In the genomic region with DNA sequence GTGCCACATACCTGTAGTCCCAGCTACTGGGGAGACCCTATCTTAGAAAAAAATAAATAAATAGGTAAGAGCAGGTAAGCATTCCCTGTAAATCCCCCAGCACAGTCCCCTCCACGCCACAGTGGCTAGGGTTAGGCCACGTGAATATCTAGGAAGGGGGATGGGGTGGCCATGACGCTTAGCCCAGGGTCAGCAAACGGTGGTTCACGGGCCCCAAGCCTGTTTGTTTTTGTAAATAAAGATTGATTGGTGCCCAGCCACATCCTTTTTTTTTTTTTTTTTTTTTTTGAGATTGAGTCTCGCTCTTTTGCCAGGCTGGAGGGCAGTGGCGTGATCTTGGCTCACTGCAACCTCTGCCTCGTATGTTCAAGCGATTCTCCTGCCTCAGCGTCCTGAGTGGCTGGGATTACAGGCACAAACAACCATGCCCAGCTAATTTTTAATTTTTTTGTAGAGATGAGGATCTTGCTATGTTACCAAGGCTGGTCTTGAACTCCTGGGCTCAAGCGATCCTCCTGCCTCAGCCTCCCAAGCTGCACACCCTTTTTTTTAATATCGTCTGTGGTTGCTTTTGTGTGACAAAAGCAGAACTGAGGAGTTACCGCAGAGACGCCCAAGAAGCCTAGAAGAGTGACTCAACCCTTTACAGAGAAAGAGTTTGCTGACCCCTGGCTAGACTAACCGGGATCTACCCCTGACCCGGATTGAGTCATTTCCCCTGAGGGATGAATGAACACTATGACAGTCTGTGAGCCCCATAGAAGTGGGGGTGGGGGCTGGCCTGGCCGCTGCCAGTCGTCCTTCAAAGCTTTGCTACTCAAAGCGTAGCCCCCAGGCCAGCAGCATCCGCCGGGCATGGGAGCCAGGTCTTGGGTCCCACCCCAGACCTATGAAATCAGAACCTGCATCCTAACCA, we compare ENCODE assay signal across 8 cellular contexts.
DNase-seq lines count a peak whose midpoint lies in the region; ATAC-seq, FAIRE-seq and TF ChIP-seq lines count a peak whose summit lies in the region.

No MANE protein-coding gene starts in this region.

- H3K9ac ChIP-seq in H1 (replicated peaks in 1 of 4; ENCODE audit: extremely low read depth in 1 of 4, low read depth in 3 of 4, low read length in 3 of 4) (no peak overlapping the region), mucosa of rectum (ENCODE audit: low read depth in 1 of 2, low read length in 2 of 2) (no peak overlapping the region)

- TF ChIP-seq CTCF in A549 (IDR thresholded peaks at IDR 0.05) = peak; percentile 44; the same call in 2 of the 3 replicates
- no peak for TF ChIP-seq CTCF in Panc1 (IDR thresholded peaks at IDR 0.05)
- peak; percentile 31 to 55 (median 53) for TF ChIP-seq CTCF in H1 (IDR thresholded peaks at IDR 0.05; ENCODE audit: control extremely low read depth in 1 of 3, insufficient read depth in 1 of 3, low read depth in 1 of 3, low read length in 3 of 3)

- H2AFZ ChIP-seq in H1 (ENCODE audit: low read length) = no peak overlapping the region; the same call in 1 of the 2 replicates

- DNase-seq in A549 (ENCODE audit: low read depth in 1 of 2, low spot score in 1 of 2) = peak; percentile 95 to 98
- DNase-seq in Panc1 (ENCODE audit: low read depth, low spot score) = peak; percentile 91
- DNase-seq in H1 (ENCODE audit: low read depth in 1 of 2, low spot score in 2 of 2) = peak in 1 of 2 experiments; percentile 49
- DNase-seq in NCI-H146 (lab: John Stamatoyannopoulos, UW) = no peak
- no peak for DNase-seq in GM19239 (ENCODE audit: insufficient read length, low spot score)
- DNase-seq in GM19240 (ENCODE audit: insufficient read length, low spot score) = no peak

- H3K36me3 ChIP-seq in Panc1 (ENCODE audit: control insufficient read depth, insufficient read depth, low read length) (no peaks in the 10 kb centered on the region), H1 (ENCODE audit: control insufficient read depth in 2 of 4, insufficient read depth in 4 of 4, low read length in 3 of 4) (no peaks in the 10 kb centered on the region), mucosa of rectum (ENCODE audit: control insufficient read depth in 2 of 2, insufficient read depth in 2 of 2, low read length in 2 of 2) (no peaks in the 10 kb centered on the region)

- H2BK120ac ChIP-seq in H1 (replicated peaks; ENCODE audit: low read depth, low read length) = no peak overlapping the region

- BruUV-seq in Panc1 (replicated peaks; lab: Mats Ljungman, UMichigan) = no TSS peak

- no peaks in the 10 kb centered on the region for H3K27me3 ChIP-seq in Panc1 (ENCODE audit: control insufficient read depth, insufficient read depth, low read length)
- no peaks in the 10 kb centered on the region; a peak in 1 of 7 replicates for H3K27me3 ChIP-seq in H1 (replicated peaks in 1 of 4; ENCODE audit: control insufficient read depth in 3 of 4, extremely low read depth in 1 of 4, insufficient read depth in 3 of 4, low read length in 3 of 4)
- H3K27me3 ChIP-seq in mucosa of rectum (ENCODE audit: control insufficient read depth in 2 of 2, insufficient read depth in 2 of 2, low read length in 2 of 2) = no peaks in the 10 kb centered on the region

- intact Hi-C loops in Panc1 (cut with micrococcal nuclease; ENCODE audit: unreplicated experiment) = loop anchor here (5.0 to 10.0 kb wide), 4 partner anchors 41 to 296 kb away; a partner anchor contains a TSS

- H3K18ac ChIP-seq in H1 (ENCODE audit: extremely low read depth, low read length) = no peak overlapping the region; the same call in 1 of the 2 replicates

- no peak overlapping the region for H3K4ac ChIP-seq in H1 (replicated peaks; ENCODE audit: insufficient read length, low read depth, low read length)

- CTCF ChIA-PET in A549 (lab: Yijun Ruan, JAX) (interaction anchor here (0.6 to 4.2 kb wide), 38 partner anchors 11 to 648 kb away, joined by 3 to 19 read pairs (median 4); no protein-coding TSS in a partner anchor), Panc1 (lab: Charles Lee) (interaction anchor here (0.6 kb wide), 1 partner anchor 39 kb away, joined by 3 read pairs; no protein-coding TSS in a partner anchor), H1 (lab: Charles Lee; ENCODE audit: partially characterized antibody) (interaction anchor here (0.8 to 3.7 kb wide), 20 partner anchors 11 to 179 kb away, joined by 3 to 18 read pairs (median 4); no protein-coding TSS in a partner anchor)

- H3K79me1 ChIP-seq in H1 (ENCODE audit: low read depth, low read length) = no peaks in the 10 kb centered on the region; the same call in 1 of the 2 replicates

- no peak overlapping the region for H2AK5ac ChIP-seq in H1 (ENCODE audit: low read depth, low read length)

- no peak overlapping the region for H4K5ac ChIP-seq in H1 (ENCODE audit: insufficient read length, low read depth, low read length)

- no peak overlapping the region for H3K14ac ChIP-seq in H1 (ENCODE audit: insufficient read length)

- H3K27ac ChIP-seq in A549 = peak overlapping the region; percentile 87 to 96
- H3K27ac ChIP-seq in Panc1 (ENCODE audit: low read length) = peak overlapping the region; percentile 98
- no peak overlapping the region for H3K27ac ChIP-seq in H1 (ENCODE audit: low read depth, low read length)
- H3K27ac ChIP-seq in mucosa of rectum (ENCODE audit: low read depth in 2 of 2, low read length in 2 of 2) = peak overlapping the region; percentile 56 to 66

- H4K8ac ChIP-seq in H1 (ENCODE audit: extremely low read depth, insufficient read depth, low read length) = no peak overlapping the region

- ATAC-seq in A549 (peak; percentile 82 to 86), GM18867 (IDR thresholded peaks at IDR 0.05; ENCODE audit: unreplicated experiment) (peak; percentile 42), Panc1 (peak; percentile 83)

- in situ Hi-C loops in Panc1 (cut with HindIII; ENCODE audit: low pct_unique_long_range_greater_than_20kb, low sequenced_read_pairs) = no loop called here

- peak; percentile 73 to 79 for TF ChIP-seq RAD21 in A549 (conservative IDR thresholded peaks at IDR 0.05 in 1 of 2, IDR thresholded peaks at IDR 0.05 in 1 of 2)
- TF ChIP-seq RAD21 in H1 (IDR thresholded peaks at IDR 0.05 in 1 of 2, conservative IDR thresholded peaks at IDR 0.05 in 1 of 2; ENCODE audit: low read depth in 2 of 2, low read length in 2 of 2) = peak; percentile 62 to 79

- 0 out of 2 replicates have a peak overlapping the region, but pooled peaks have one; percentile 86 for H2BK20ac ChIP-seq in H1 (ENCODE audit: low read length)

- 0 out of 2 replicates have a peak overlapping the region, but pooled peaks have one; percentile 22 for H2BK5ac ChIP-seq in H1 (ENCODE audit: low read depth, low read length)

- H2BK15ac ChIP-seq in H1 (ENCODE audit: low read length) = peak overlapping the region; percentile 93; the same call in 1 of the 2 replicates

- no peaks in the 10 kb centered on the region for H3K9me3 ChIP-seq in A549
- H3K9me3 ChIP-seq in Panc1 (ENCODE audit: control insufficient read depth, insufficient read depth, low read depth, low read length) = no peaks in the 10 kb centered on the region
- H3K9me3 ChIP-seq in H1 (ENCODE audit: insufficient read depth in 2 of 2, low read depth in 1 of 2, low read length in 1 of 2) = no peaks in the 10 kb centered on the region; a peak in 1 of 4 replicates
- no peaks in the 10 kb centered on the region for H3K9me3 ChIP-seq in mucosa of rectum (ENCODE audit: control insufficient read depth in 2 of 2, low read length in 2 of 2)

- H4K20me1 ChIP-seq in H1 (replicated peaks in 1 of 2; ENCODE audit: control insufficient read depth in 1 of 2, insufficient read depth in 2 of 2, low read length in 2 of 2) = peaks cover 0 to 4% of the 10 kb centered on the region in 2 experiments

- H4K91ac ChIP-seq in H1 (replicated peaks; ENCODE audit: insufficient read length, low read length) = peak overlapping the region; percentile 18

- H3K79me2 ChIP-seq in H1 (ENCODE audit: control insufficient read depth in 1 of 2, insufficient read depth in 2 of 2, low read length in 2 of 2) = no peaks in the 10 kb centered on the region

- POLR2A ChIA-PET in A549 (lab: Yijun Ruan, JAX) (interaction anchor here (0.9 to 1.1 kb wide), 4 partner anchors 29 to 292 kb away, joined by 3 to 4 read pairs (median 3); no protein-coding TSS in a partner anchor), Panc1 (lab: Charles Lee) (interaction anchor here (0.7 kb wide), 1 partner anchor 56 kb away, joined by 7 read pairs; no protein-coding TSS in a partner anchor), H1 (lab: Charles Lee; ENCODE audit: partially characterized antibody) (interaction anchor here (1.0 kb wide), 1 partner anchor 13 kb away, joined by 4 read pairs; no protein-coding TSS in a partner anchor)

- no peak for TF ChIP-seq POLR2A in A549 (IDR thresholded peaks at IDR 0.05; ENCODE audit: low read length)
- no peak for TF ChIP-seq POLR2A in H1 (IDR thresholded peaks at IDR 0.05; ENCODE audit: control extremely low read depth in 1 of 2, low read depth in 2 of 2, low read length in 2 of 2)

- WGBS in A549 (ENCODE audit: missing lambda C conversion rate) = 28% methylated on average over 21 of the region's 21 CpGs
- WGBS in H1 (ENCODE audit: extremely low coverage in 1 of 2, insufficient coverage in 1 of 2, insufficient read length in 1 of 2, insufficient replicate concordance in 2 of 2, low coverage in 1 of 2, low lambda C conversion rate in 2 of 2, missing lambda C conversion rate in 1 of 2), 2 experiments = 82% methylated on average over 21 of the region's 21 CpGs; no CpG with 5 or more reads in 1 of the 2 experiments

- peak overlapping the region; percentile 69 for H3K4me2 ChIP-seq in A549
- H3K4me2 ChIP-seq in H1 (ENCODE audit: insufficient read depth in 1 of 2, low read depth in 2 of 2, low read length in 2 of 2) = no peak overlapping the region

- H3K23me2 ChIP-seq in H1 (ENCODE audit: low read depth, low read length) = peaks cover 6% of the 10 kb centered on the region; the same call in 1 of the 2 replicates

- TF ChIP-seq EP300 in A549 (IDR thresholded peaks at IDR 0.05) (peak; percentile 64 to 67; a peak in 3 of 5 replicates), H1 (IDR thresholded peaks at IDR 0.05; ENCODE audit: borderline replicate concordance in 1 of 2, low read depth in 2 of 2, low read length in 2 of 2) (no peak)

- H3K23ac ChIP-seq in H1 (ENCODE audit: insufficient read length) = no peak overlapping the region

- no peak overlapping the region for H3K4me3 ChIP-seq in A549
- peak overlapping the region in 1 of 2 experiments; percentile 15; a peak in 2 of 4 replicates for H3K4me3 ChIP-seq in Panc1 (ENCODE audit: low read depth in 2 of 2, low read length in 2 of 2)
- no peak overlapping the region for H3K4me3 ChIP-seq in H1 (ENCODE audit: extremely low read depth in 1 of 4, insufficient read depth in 2 of 4, low read depth in 3 of 4, low read length in 4 of 4)
- H3K4me3 ChIP-seq in mucosa of rectum (ENCODE audit: low read length in 2 of 2) = no peak overlapping the region

- H3K4me1 ChIP-seq in A549 = peaks cover 71% of the 10 kb centered on the region
- peaks cover 87% of the 10 kb centered on the region for H3K4me1 ChIP-seq in Panc1 (ENCODE audit: control insufficient read depth, insufficient read depth, low read length)
- H3K4me1 ChIP-seq in H1 (replicated peaks in 1 of 4; ENCODE audit: control insufficient read depth in 3 of 4, insufficient read depth in 4 of 4, low read length in 3 of 4) = peaks cover 0 to 3% (median 2%) of the 10 kb centered on the region in 4 experiments; a peak in 3 of 7 replicates
- H3K4me1 ChIP-seq in mucosa of rectum (ENCODE audit: control insufficient read depth in 2 of 2, insufficient read depth in 2 of 2, low read length in 2 of 2) = peaks cover 10 to 20% of the 10 kb centered on the region in 2 donors

- no peak overlapping the region for H2BK12ac ChIP-seq in H1 (ENCODE audit: low read depth, low read length)

- peak; percentile 7 for FAIRE-seq in A549 (lab: Jason Lieb, UNC)
- FAIRE-seq in H1 (lab: Jason Lieb, UNC) = no peak
- no peak for FAIRE-seq in GM19239 (lab: Jason Lieb, UNC)

- H3K56ac ChIP-seq in H1 (replicated peaks; ENCODE audit: insufficient read length, low read depth, low read length) = no peak overlapping the region

Comparison
In these comparisons a context has a peak if more than half of its experiments do, and no peak if none do; other contexts are left out.
1. DNase-seq: peak in A549 (2 of 2) and Panc1 (single experiment); none in NCI-H146 (single experiment), GM19239 (single experiment) and GM19240 (single experiment).
2. Peak in every context shown above with its lines, with median percentiles within 50 percentile points of each other: ATAC-seq.